Comparison of ENCODE assay signal across 38 cellular contexts in the genomic region with DNA sequence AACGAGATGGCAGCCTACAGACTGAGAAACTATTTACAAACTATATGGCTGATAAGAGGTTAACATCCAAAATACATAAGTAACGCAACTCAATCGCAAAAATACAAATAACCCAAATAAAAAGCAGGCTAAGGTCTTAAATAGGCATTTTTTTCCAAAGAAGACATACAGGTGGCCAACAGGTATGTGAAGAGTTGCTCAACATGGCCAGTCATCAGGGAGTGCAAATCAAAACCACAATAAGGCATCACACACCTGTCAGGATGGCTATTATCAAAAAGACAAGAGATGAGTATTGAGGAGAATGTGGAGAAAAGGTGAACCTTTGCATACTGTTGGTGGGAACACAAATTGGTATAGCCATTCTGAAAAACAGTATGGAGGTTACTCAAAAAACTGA.
"Had no signal": no experiment of that assay in that cellular context is flagged by ENCODE, and none has a peak within 500 bp of the region (broad histone marks: within the 10 kb centered on the region; RNA-seq: fewer than 3 reads in every experiment).

No MANE protein-coding gene starts in this region.

- H3K27ac Mint-ChIP-seq: activated B cell treated with CpG ODN at 0.5 μM for 24 hours; activated CD4-positive, alpha-beta memory T cell treated with anti-CD3 and anti-CD28 coated beads for 36 hours; activated CD4-positive, alpha-beta T cell treated with anti-CD3 and anti-CD28 coated beads, Interleukin-2, amount 10 ng/mL, durations not matched to agents 24 days and 14 days; activated CD8-positive, alpha-beta T cell treated with anti-CD3 and anti-CD28 coated beads for 36 hours; activated naive CD4-positive, alpha-beta T cell treated with anti-CD3 and anti-CD28 coated beads for 36 hours; activated naive CD4-positive, alpha-beta T cell treated with anti-CD3 and anti-CD28 coated beads, Interleukin-2, amount 50 U/mL, for 72 hours; activated naive CD8-positive, alpha-beta T cell treated with anti-CD3 and anti-CD28 coated beads for 36 hours; activated T-cell treated with anti-CD3 and anti-CD28 coated beads, Interleukin-2, amount 50 U/mL, for 72 hours; activated T-helper 1 cell treated with anti-CD3 and anti-CD28 coated beads, Interleukin-12 subunit alpha, Interleukin-12 subunit beta, Interleukin-2, Interleukin-4 antibody, amounts not matched to agents 30 ng/mL and 10 ng/mL and 1 ng/mL, durations not matched to agents 14 hours and 24 hours and 36 hours; activated T-helper 17 cell treated with anti-CD3 and anti-CD28 coated beads, Interleukin-2, amount 50 U/mL, for 72 hours; T-helper 1 cell treated with Interleukin-12 subunit alpha and Interleukin-12 subunit beta and Interleukin-4 antibody, amounts not matched to agents 30 μg/mL and 1 μg/mL, for 36 hours; T-helper 2 cell treated with Interferon-gamma antibody and Interleukin-4, amounts not matched to agents 5 μg/mL and 100 μg/mL, for 36 hours had no signal

- H3K27me3 Mint-ChIP-seq: activated B cell treated with CpG ODN at 0.5 μM for 24 hours; activated CD4-positive, alpha-beta memory T cell treated with anti-CD3 and anti-CD28 coated beads for 36 hours; activated CD4-positive, alpha-beta T cell treated with anti-CD3 and anti-CD28 coated beads, Interleukin-2, amount 10 ng/mL, durations not matched to agents 24 days and 14 days; activated CD8-positive, alpha-beta T cell treated with anti-CD3 and anti-CD28 coated beads for 36 hours; activated naive CD8-positive, alpha-beta T cell treated with anti-CD3 and anti-CD28 coated beads for 36 hours; activated T-helper 17 cell treated with anti-CD3 and anti-CD28 coated beads, Interleukin-2, amount 50 U/mL, for 72 hours; central memory CD8-positive, alpha-beta T cell had no signal

- H3K27ac ChIP-seq: adrenal gland, body of pancreas, cardiac muscle cell, VCaP had no signal

- H3K36me3 ChIP-seq: adrenal gland, cardiac muscle cell had no signal

- H3K9me3 Mint-ChIP-seq: activated T-helper 17 cell treated with anti-CD3 and anti-CD28 coated beads, Interleukin-2, amount 50 U/mL, for 72 hours had no signal

- H3K4me1 ChIP-seq: adrenal gland, body of pancreas had no signal

- H3K4me1 Mint-ChIP-seq: central memory CD8-positive, alpha-beta T cell had no signal

- H3K4me3 Mint-ChIP-seq: activated B cell treated with CpG ODN at 0.5 μM for 24 hours; activated CD4-positive, alpha-beta memory T cell treated with anti-CD3 and anti-CD28 coated beads for 36 hours; activated CD4-positive, alpha-beta T cell treated with anti-CD3 and anti-CD28 coated beads, Interleukin-2, amount 10 ng/mL, durations not matched to agents 24 days and 14 days; activated CD8-positive, alpha-beta T cell treated with anti-CD3 and anti-CD28 coated beads for 36 hours; activated naive CD4-positive, alpha-beta T cell treated with anti-CD3 and anti-CD28 coated beads for 36 hours; activated naive CD8-positive, alpha-beta T cell treated with anti-CD3 and anti-CD28 coated beads for 36 hours; activated T-cell treated with anti-CD3 and anti-CD28 coated beads, Interleukin-2, amount 50 U/mL, for 4 hours; activated T-cell treated with anti-CD3 and anti-CD28 coated beads, Interleukin-2, amount 50 U/mL, for 72 hours; activated T-helper 1 cell treated with anti-CD3 and anti-CD28 coated beads, Interleukin-12 subunit alpha, Interleukin-12 subunit beta, Interleukin-2, Interleukin-4 antibody, amounts not matched to agents 30 ng/mL and 10 ng/mL and 1 ng/mL, durations not matched to agents 14 hours and 24 hours and 36 hours; activated T-helper 17 cell treated with anti-CD3 and anti-CD28 coated beads, Interleukin-2, amount 50 U/mL, for 72 hours; central memory CD8-positive, alpha-beta T cell; T-helper 1 cell treated with Interleukin-12 subunit alpha and Interleukin-12 subunit beta and Interleukin-4 antibody, amounts not matched to agents 30 μg/mL and 1 μg/mL, for 36 hours; T-helper 2 cell treated with Interferon-gamma antibody and Interleukin-4, amounts not matched to agents 5 μg/mL and 100 μg/mL, for 36 hours had no signal

- H3K9me3 ChIP-seq: adrenal gland, body of pancreas had no signal

- FAIRE-seq: astrocyte, TTC549 had no signal

- ATAC-seq: activated CD8-positive, alpha-beta T cell treated with anti-CD3 and anti-CD28 coated beads for 36 hours; activated naive CD4-positive, alpha-beta T cell treated with anti-CD3 and anti-CD28 coated beads, Interleukin-2, amount 50 U/mL, for 72 hours; activated T-cell treated with anti-CD3 and anti-CD28 coated beads, Interleukin-2, amount 50 U/mL, for 4 hours; activated T-cell treated with anti-CD3 and anti-CD28 coated beads, Interleukin-2, amount 50 U/mL, for 72 hours; activated T-helper 17 cell treated with anti-CD3 and anti-CD28 coated beads, Interleukin-2, amount 50 U/mL, for 72 hours; body of pancreas had no signal

- H3K4me3 ChIP-seq: adrenal gland, body of pancreas, cardiac muscle cell had no signal

- H3K27me3 ChIP-seq: adrenal gland, body of pancreas, cardiac muscle cell had no signal

- DNase-seq: activated B cell treated with CpG ODN at 0.5 μM for 24 hours; activated CD4-positive, alpha-beta memory T cell treated with anti-CD3 and anti-CD28 coated beads for 36 hours; activated CD4-positive, alpha-beta T cell treated with anti-CD3 and anti-CD28 coated beads for 4 hours; activated CD4-positive, alpha-beta T cell treated with anti-CD3 and anti-CD28 coated beads, Interleukin-2, amount 10 ng/mL, durations not matched to agents 24 days and 14 days; activated CD4-positive, alpha-beta T cell treated with anti-CD3 and anti-CD28 coated beads, Interleukin-2, amount 50 U/mL, for 1 hour; activated CD4-positive, alpha-beta T cell treated with anti-CD3 and anti-CD28 coated beads, Interleukin-2, amount 50 U/mL, for 4 hours; activated CD4-positive, CD25-positive, alpha-beta regulatory T cell treated with anti-CD3 and anti-CD28 coated beads, Interleukin-2, amount 50 U/mL, for 72 hours; activated CD8-positive, alpha-beta memory T cell treated with anti-CD3 and anti-CD28 coated beads, Interleukin-2, amount 50 U/mL, for 4 hours; activated CD8-positive, alpha-beta T cell treated with anti-CD3 and anti-CD28 coated beads for 36 hours; activated effector memory CD4-positive, alpha-beta T cell treated with anti-CD3 and anti-CD28 coated beads, Interleukin-2, amount 50 U/mL, for 16 hours; activated gamma-delta T cell treated with Interleukin-2 at 50 U/mL for 16 hours; activated naive CD4-positive, alpha-beta T cell; activated naive CD4-positive, alpha-beta T cell treated with anti-CD3 and anti-CD28 coated beads for 36 hours; activated naive CD4-positive, alpha-beta T cell treated with anti-CD3 and anti-CD28 coated beads, Interleukin-2, amount 50 U/mL, for 16 hours; activated naive CD8-positive, alpha-beta T cell treated with anti-CD3 and anti-CD28 coated beads for 36 hours; activated T-cell treated with anti-CD3 and anti-CD28 coated beads for 4 hours; activated T-cell treated with anti-CD3 and anti-CD28 coated beads, Interleukin-2, amount 50 U/mL, for 1 hour; activated T-cell treated with anti-CD3 and anti-CD28 coated beads, Interleukin-2, amount 50 U/mL, for 4 hours; activated T-cell treated with anti-CD3 and anti-CD28 coated beads, Interleukin-2, amount 50 U/mL, for 72 hours; adrenal gland; amniotic stem cell; body of pancreas; caudate nucleus; cerebellar nuclear complex; SW 1271; T-helper 1 cell; T-helper 2 cell; T-helper 9 cell had no signal
